1 cellular context compared by ENCODE assay signal in the genomic region with DNA sequence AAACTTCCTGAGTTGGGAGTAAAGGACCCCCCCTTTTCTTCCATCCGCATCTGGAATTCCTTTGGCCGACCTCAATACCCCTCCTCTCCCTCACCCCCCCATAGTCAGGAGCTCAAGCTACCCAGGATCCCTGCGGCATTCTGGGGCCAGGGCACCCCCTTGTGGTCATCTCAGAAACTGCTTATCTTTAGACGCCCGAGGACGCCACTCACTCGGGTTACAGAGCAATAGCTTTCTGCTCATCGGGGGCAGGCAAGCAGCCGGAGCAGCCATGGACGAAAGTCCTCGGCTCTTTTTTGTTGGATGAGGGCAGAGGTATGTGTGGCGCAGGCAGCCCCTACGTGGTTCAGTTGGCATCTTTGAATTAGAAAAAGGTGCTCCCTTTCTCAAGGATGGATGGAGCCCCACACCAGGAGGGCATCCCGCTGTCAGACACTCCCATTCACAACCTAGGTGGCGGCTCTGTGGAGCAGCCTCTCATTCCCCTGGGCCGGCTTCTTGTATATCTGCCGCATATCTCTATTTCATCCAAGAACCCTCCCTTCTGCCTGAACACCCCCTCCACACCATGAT.
TF ChIP-seq lines count a peak whose summit lies in the region.

No MANE protein-coding gene starts in this region.

TF ChIP-seq in HepG2, 621 proteins besides CTCF, POLR2A, EP300 and RAD21 (continues in another document):
- TF ChIP-seq ASH2L (IDR thresholded peaks at IDR 0.05; ENCODE audit: insufficient read length, low read depth, low read length) = peak; percentile 30
- TF ChIP-seq CBX1 (IDR thresholded peaks at IDR 0.05; ENCODE audit: low read depth) = no peak
- peak; percentile 52 for TF ChIP-seq STAG1 (CRISPR knock-in tag; IDR thresholded peaks at IDR 0.05)
- TF ChIP-seq NR3C1 (CRISPR knock-in tag; IDR thresholded peaks at IDR 0.05) = no peak
- TF ChIP-seq, protein P1, sequence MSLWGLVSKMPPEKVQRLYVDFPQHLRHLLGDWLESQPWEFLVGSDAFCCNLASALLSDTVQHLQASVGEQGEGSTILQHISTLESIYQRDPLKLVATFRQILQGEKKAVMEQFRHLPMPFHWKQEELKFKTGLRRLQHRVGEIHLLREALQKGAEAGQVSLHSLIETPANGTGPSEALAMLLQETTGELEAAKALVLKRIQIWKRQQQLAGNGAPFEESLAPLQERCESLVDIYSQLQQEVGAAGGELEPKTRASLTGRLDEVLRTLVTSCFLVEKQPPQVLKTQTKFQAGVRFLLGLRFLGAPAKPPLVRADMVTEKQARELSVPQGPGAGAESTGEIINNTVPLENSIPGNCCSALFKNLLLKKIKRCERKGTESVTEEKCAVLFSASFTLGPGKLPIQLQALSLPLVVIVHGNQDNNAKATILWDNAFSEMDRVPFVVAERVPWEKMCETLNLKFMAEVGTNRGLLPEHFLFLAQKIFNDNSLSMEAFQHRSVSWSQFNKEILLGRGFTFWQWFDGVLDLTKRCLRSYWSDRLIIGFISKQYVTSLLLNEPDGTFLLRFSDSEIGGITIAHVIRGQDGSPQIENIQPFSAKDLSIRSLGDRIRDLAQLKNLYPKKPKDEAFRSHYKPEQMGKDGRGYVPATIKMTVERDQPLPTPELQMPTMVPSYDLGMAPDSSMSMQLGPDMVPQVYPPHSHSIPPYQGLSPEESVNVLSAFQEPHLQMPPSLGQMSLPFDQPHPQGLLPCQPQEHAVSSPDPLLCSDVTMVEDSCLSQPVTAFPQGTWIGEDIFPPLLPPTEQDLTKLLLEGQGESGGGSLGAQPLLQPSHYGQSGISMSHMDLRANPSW (CRISPR knock-in tag; IDR thresholded peaks at IDR 0.05; ENCODE audit: borderline replicate concordance) = no peak
- peak; percentile 85 for TF ChIP-seq XRCC5 (optimal IDR thresholded peaks at IDR 0.05; ENCODE audit: low read length)
- TF ChIP-seq ZBTB33 (CRISPR knock-in tag; IDR thresholded peaks at IDR 0.05) = peak; percentile 52; the same call in 1 of the 2 replicates
- TF ChIP-seq GABPA (IDR thresholded peaks at IDR 0.05; ENCODE audit: low read depth, low read length) = no peak
- no peak for TF ChIP-seq GABPA (CRISPR knock-in tag; IDR thresholded peaks at IDR 0.05; ENCODE audit: low read depth)
- no peak for TF ChIP-seq ZNF280B (CRISPR knock-in tag; IDR thresholded peaks at IDR 0.05; ENCODE audit: borderline replicate concordance)
- peak; percentile 17; the same call in 1 of the 2 replicates for TF ChIP-seq SAP130 (CRISPR knock-in tag; IDR thresholded peaks at IDR 0.05; ENCODE audit: low read depth)
- TF ChIP-seq, protein P2, sequence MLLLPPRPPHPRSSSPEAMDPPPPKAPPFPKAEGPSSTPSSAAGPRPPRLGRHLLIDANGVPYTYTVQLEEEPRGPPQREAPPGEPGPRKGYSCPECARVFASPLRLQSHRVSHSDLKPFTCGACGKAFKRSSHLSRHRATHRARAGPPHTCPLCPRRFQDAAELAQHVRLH (CRISPR knock-in tag; IDR thresholded peaks at IDR 0.05; ENCODE audit: borderline replicate concordance, low read depth) = no peak
- TF ChIP-seq ZNF782 (CRISPR knock-in tag; IDR thresholded peaks at IDR 0.05; ENCODE audit: borderline replicate concordance) = no peak
- no peak for TF ChIP-seq NFE2L2 (IDR thresholded peaks at IDR 0.05; ENCODE audit: low read length)
- no peak for TF ChIP-seq KAT8 (CRISPR knock-in tag; IDR thresholded peaks at IDR 0.05)
- TF ChIP-seq, protein P3, sequence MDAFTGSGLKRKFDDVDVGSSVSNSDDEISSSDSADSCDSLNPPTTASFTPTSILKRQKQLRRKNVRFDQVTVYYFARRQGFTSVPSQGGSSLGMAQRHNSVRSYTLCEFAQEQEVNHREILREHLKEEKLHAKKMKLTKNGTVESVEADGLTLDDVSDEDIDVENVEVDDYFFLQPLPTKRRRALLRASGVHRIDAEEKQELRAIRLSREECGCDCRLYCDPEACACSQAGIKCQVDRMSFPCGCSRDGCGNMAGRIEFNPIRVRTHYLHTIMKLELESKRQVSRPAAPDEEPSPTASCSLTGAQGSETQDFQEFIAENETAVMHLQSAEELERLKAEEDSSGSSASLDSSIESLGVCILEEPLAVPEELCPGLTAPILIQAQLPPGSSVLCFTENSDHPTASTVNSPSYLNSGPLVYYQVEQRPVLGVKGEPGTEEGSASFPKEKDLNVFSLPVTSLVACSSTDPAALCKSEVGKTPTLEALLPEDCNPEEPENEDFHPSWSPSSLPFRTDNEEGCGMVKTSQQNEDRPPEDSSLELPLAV (CRISPR knock-in tag; conservative IDR thresholded peaks at IDR 0.05; ENCODE audit: low read depth) = no peak
- 0 out of 2 replicates have a peak, but pooled peaks have one; percentile 17 for TF ChIP-seq BCL6 (CRISPR knock-in tag; IDR thresholded peaks at IDR 0.05)
- no peak for TF ChIP-seq GRHL1 (CRISPR knock-in tag; conservative IDR thresholded peaks at IDR 0.05)
- no peak for TF ChIP-seq ZFP1 (CRISPR knock-in tag; IDR thresholded peaks at IDR 0.05)
- TF ChIP-seq SMC3 (IDR thresholded peaks at IDR 0.05; ENCODE audit: low read length) = peak; percentile 76
- TF ChIP-seq POGK (CRISPR knock-in tag; conservative IDR thresholded peaks at IDR 0.05) = no peak
- TF ChIP-seq SRSF4 (IDR thresholded peaks at IDR 0.05; ENCODE audit: low read depth, low read length, poor library complexity, severe bottlenecking) = no peak
- TF ChIP-seq ZNF687 (CRISPR knock-in tag; IDR thresholded peaks at IDR 0.05) = 0 out of 2 replicates have a peak, but pooled peaks have one; percentile 9
- TF ChIP-seq RBM22 (optimal IDR thresholded peaks at IDR 0.05; ENCODE audit: low read length) = peak; percentile 42
